34 cellular contexts compared by ENCODE assay signal in genomic region chr4:42350611-42351182, GRCh38. TPM values are rescaled to one million over a fixed set of nuclear protein-coding genes. Genes with fewer than 3 reads are reported as not detected.
A peak's percentile ranks its signal among the peaks of the same experiment; 100 is the strongest.
DNase-seq lines count a peak whose midpoint lies in the region; ATAC-seq and TF ChIP-seq lines count a peak whose summit lies in the region.
"Had no signal": no experiment of that assay in that cellular context is flagged by ENCODE, and none has a peak within 500 bp of the region (broad histone marks: within the 10 kb centered on the region; RNA-seq: fewer than 3 reads in every experiment).

No MANE protein-coding gene starts in this region.

- H3K27me3 Mint-ChIP-seq in stimulated activated naive B cell treated with anti-CD40 and anti-IgM and Interleukin-4, amounts not matched to agents 10 μg/mL and 1 μg/mL and 100 μg/mL, for 72 hours: peaks cover 11 to 14% of the 10 kb centered on the region in 2 donors
- H3K27me3 Mint-ChIP-seq in activated CD8-positive, alpha-beta T cell treated with anti-CD3 and anti-CD28 coated beads, Interleukin-2, amount 10 ng/mL, durations not matched to agents 7 days and 5 days (ENCODE audit: low read depth): peaks cover 14% of the 10 kb centered on the region

- no peaks in the 10 kb centered on the region for H3K27me3 ChIP-seq in breast epithelium
- H3K27me3 ChIP-seq: MG63, sigmoid colon, uterus had no signal

- H3K4me3 ChIP-seq in breast epithelium: no peak overlapping the region
- H3K4me3 ChIP-seq: MG63, prostate gland, sigmoid colon, uterus had no signal

- TF ChIP-seq POLR2A in breast epithelium (IDR thresholded peaks at IDR 0.05): no peak

- no peak overlapping the region for H3K27ac ChIP-seq in breast epithelium
- H3K27ac ChIP-seq: prostate gland, RWPE1, sigmoid colon, uterus had no signal

- H3K9me3 Mint-ChIP-seq in stimulated activated naive B cell treated with anti-CD40 and anti-IgM and Interleukin-4, amounts not matched to agents 10 μg/mL and 1 μg/mL and 100 μg/mL, for 72 hours: no peaks in the 10 kb centered on the region
- no peaks in the 10 kb centered on the region for H3K9me3 Mint-ChIP-seq in activated CD8-positive, alpha-beta T cell treated with anti-CD3 and anti-CD28 coated beads, Interleukin-2, amount 10 ng/mL, durations not matched to agents 7 days and 5 days (ENCODE audit: insufficient read depth)
- H3K9me3 Mint-ChIP-seq: activated T-helper 1 cell treated with anti-CD3 and anti-CD28 coated beads, Interleukin-12 subunit alpha, Interleukin-12 subunit beta, Interleukin-2, Interleukin-4 antibody, amounts not matched to agents 30 ng/mL and 10 ng/mL and 1 ng/mL, durations not matched to agents 14 hours and 24 hours and 36 hours; H9; stimulated activated effector memory CD8-positive, alpha-beta T cell treated with anti-CD3 and anti-CD28 coated beads, Interleukin-12 subunit alpha, Interleukin-12 subunit beta, amount 100 ng/mL, for 72 hours had no signal

- POLR2A ChIA-PET in activated CD8-positive, alpha-beta T cell treated with anti-CD3 and anti-CD28 coated beads, Interleukin-2, amount 10 ng/mL, durations not matched to agents 7 days and 5 days (lab: Charles Lee): interaction anchor here (0.6 kb wide), 1 partner anchor 1814 kb away, joined by 3 read pairs; no protein-coding TSS in a partner anchor

- peak; percentile 44 for ATAC-seq in GM18861 (IDR thresholded peaks at IDR 0.05; ENCODE audit: unreplicated experiment)
- peak; percentile 80 for ATAC-seq in GM21529 (IDR thresholded peaks at IDR 0.05; ENCODE audit: unreplicated experiment)
- peak; percentile 72 for ATAC-seq in HG03378 (IDR thresholded peaks at IDR 0.05; ENCODE audit: unreplicated experiment)
- ATAC-seq in stimulated activated naive B cell treated with anti-CD40 and anti-IgM and Interleukin-4, amounts not matched to agents 10 μg/mL and 1 μg/mL and 100 μg/mL, for 72 hours (replicated peaks): peak; percentile 49 to 74
- no peak for ATAC-seq in activated CD8-positive, alpha-beta T cell treated with anti-CD3 and anti-CD28 coated beads, Interleukin-2, amount 10 ng/mL, durations not matched to agents 7 days and 5 days
- ATAC-seq in HG02884 (IDR thresholded peaks at IDR 0.05; ENCODE audit: unreplicated experiment): no peak
- ATAC-seq: activated CD4-positive, CD25-positive, alpha-beta regulatory T cell treated with anti-CD3 and anti-CD28 coated beads, Interleukin-2, amount 50 U/mL, for 24 hours; stimulated activated effector memory CD8-positive, alpha-beta T cell treated with anti-CD3 and anti-CD28 coated beads, Interleukin-12 subunit alpha, Interleukin-12 subunit beta, amount 100 ng/mL, for 72 hours had no signal

- intact Hi-C loops in breast epithelium (cut with DNase I; ENCODE audit: low total_unique reads): no loop called here

- H3K4me3 Mint-ChIP-seq in stimulated activated naive B cell treated with anti-CD40 and anti-IgM and Interleukin-4, amounts not matched to agents 10 μg/mL and 1 μg/mL and 100 μg/mL, for 72 hours: no peak overlapping the region
- H3K4me3 Mint-ChIP-seq in activated CD8-positive, alpha-beta T cell treated with anti-CD3 and anti-CD28 coated beads, Interleukin-2, amount 10 ng/mL, durations not matched to agents 7 days and 5 days: no peak overlapping the region
- H3K4me3 Mint-ChIP-seq: activated T-helper 1 cell treated with anti-CD3 and anti-CD28 coated beads, Interleukin-12 subunit alpha, Interleukin-12 subunit beta, Interleukin-2, Interleukin-4 antibody, amounts not matched to agents 30 ng/mL and 10 ng/mL and 1 ng/mL, durations not matched to agents 14 hours and 24 hours and 36 hours; H9; stimulated activated effector memory CD8-positive, alpha-beta T cell treated with anti-CD3 and anti-CD28 coated beads, Interleukin-12 subunit alpha, Interleukin-12 subunit beta, amount 100 ng/mL, for 72 hours had no signal

- H3K4me1 ChIP-seq in breast epithelium: no peaks in the 10 kb centered on the region
- H3K4me1 ChIP-seq: prostate gland, sigmoid colon, uterus had no signal

- no peak for TF ChIP-seq CTCF in breast epithelium (IDR thresholded peaks at IDR 0.05)

- H3K36me3 Mint-ChIP-seq in stimulated activated naive B cell treated with anti-CD40 and anti-IgM and Interleukin-4, amounts not matched to agents 10 μg/mL and 1 μg/mL and 100 μg/mL, for 72 hours: no peaks in the 10 kb centered on the region
- no peaks in the 10 kb centered on the region for H3K36me3 Mint-ChIP-seq in activated CD8-positive, alpha-beta T cell treated with anti-CD3 and anti-CD28 coated beads, Interleukin-2, amount 10 ng/mL, durations not matched to agents 7 days and 5 days (ENCODE audit: low read depth)
- H3K36me3 Mint-ChIP-seq: stimulated activated effector memory CD8-positive, alpha-beta T cell treated with anti-CD3 and anti-CD28 coated beads, Interleukin-12 subunit alpha, Interleukin-12 subunit beta, amount 100 ng/mL, for 72 hours had no signal

- H3K4me1 Mint-ChIP-seq in stimulated activated naive B cell treated with anti-CD40 and anti-IgM and Interleukin-4, amounts not matched to agents 10 μg/mL and 1 μg/mL and 100 μg/mL, for 72 hours: peaks cover 2 to 10% of the 10 kb centered on the region in 2 donors
- no peaks in the 10 kb centered on the region for H3K4me1 Mint-ChIP-seq in activated CD8-positive, alpha-beta T cell treated with anti-CD3 and anti-CD28 coated beads, Interleukin-2, amount 10 ng/mL, durations not matched to agents 7 days and 5 days (ENCODE audit: low read depth)
- H3K4me1 Mint-ChIP-seq: stimulated activated effector memory CD8-positive, alpha-beta T cell treated with anti-CD3 and anti-CD28 coated beads, Interleukin-12 subunit alpha, Interleukin-12 subunit beta, amount 100 ng/mL, for 72 hours had no signal

- no peaks in the 10 kb centered on the region for H3K36me3 ChIP-seq in breast epithelium
- H3K36me3 ChIP-seq: MG63, prostate gland, sigmoid colon, uterus had no signal

- CTCF ChIA-PET in activated CD8-positive, alpha-beta T cell treated with anti-CD3 and anti-CD28 coated beads, Interleukin-2, amount 10 ng/mL, durations not matched to agents 7 days and 5 days (lab: Charles Lee): no interaction called here

- DNase-seq in stimulated activated naive B cell treated with anti-CD40 and anti-IgM and Interleukin-4, amounts not matched to agents 10 μg/mL and 1 μg/mL and 100 μg/mL, for 72 hours: no peak
- DNase-seq in activated CD8-positive, alpha-beta T cell treated with anti-CD3 and anti-CD28 coated beads, Interleukin-2, amount 10 ng/mL, durations not matched to agents 7 days and 5 days: no peak
- DNase-seq in breast epithelium (ENCODE audit: low spot score in 2 of 2): no peak
- DNase-seq: activated CD4-positive, alpha-beta T cell treated with anti-CD3 and anti-CD28 coated beads, Interleukin-2, amount 50 U/mL, for 48 hours; activated CD8-positive, alpha-beta memory T cell treated with anti-CD3 and anti-CD28 coated beads, Interleukin-2, amount 50 U/mL, for 4 hours; activated naive CD4-positive, alpha-beta T cell treated with anti-CD3 and anti-CD28 coated beads, Interleukin-2, amount 50 U/mL, for 16 hours; amygdala; C1 segment of cervical spinal cord; Calu3; DMS79 treated with DMSO at 0.1 percent for 48 hours; effector memory CD4-positive, alpha-beta T cell; erythroblast; glutamatergic neuron; H9; KBM-7; MG63; NCI-H1417; NCI-H2081 treated with DMSO at 0.1 percent for 48 hours; NCI-H226; NCI-H69; sigmoid colon; stimulated activated CD4-positive, alpha-beta T cell treated with anti-CD3 and anti-CD28 coated beads, Interleukin-4, amount 100 ng/mL, for 24 hours; uterus had no signal

- no peak overlapping the region for H3K27ac Mint-ChIP-seq in stimulated activated naive B cell treated with anti-CD40 and anti-IgM and Interleukin-4, amounts not matched to agents 10 μg/mL and 1 μg/mL and 100 μg/mL, for 72 hours
- H3K27ac Mint-ChIP-seq in activated CD8-positive, alpha-beta T cell treated with anti-CD3 and anti-CD28 coated beads, Interleukin-2, amount 10 ng/mL, durations not matched to agents 7 days and 5 days: no peak overlapping the region
- H3K27ac Mint-ChIP-seq: activated T-helper 1 cell treated with anti-CD3 and anti-CD28 coated beads, Interleukin-12 subunit alpha, Interleukin-12 subunit beta, Interleukin-2, Interleukin-4 antibody, amounts not matched to agents 30 ng/mL and 10 ng/mL and 1 ng/mL, durations not matched to agents 14 hours and 24 hours and 36 hours; stimulated activated effector memory CD8-positive, alpha-beta T cell treated with anti-CD3 and anti-CD28 coated beads, Interleukin-12 subunit alpha, Interleukin-12 subunit beta, amount 100 ng/mL, for 72 hours had no signal

- no peaks in the 10 kb centered on the region for H3K9me3 ChIP-seq in breast epithelium
- H3K9me3 ChIP-seq: MG63, prostate gland, sigmoid colon, uterus had no signal

RNA-seq across cellular contexts. Expression of gene SHISA3, which starts 46.6 kb away (rescaled TPM):
- under 1 TPM; 0.50 to 0.76 TPM for total RNA-seq in activated CD8-positive, alpha-beta T cell treated with anti-CD3 and anti-CD28 coated beads, Interleukin-2, amount 10 ng/mL, durations not matched to agents 7 days and 5 days
- 1 to 10 TPM in 1 of 3 donors, under 1 TPM in 2; 0.33 to 3.8 (median 0.73) TPM for total RNA-seq in breast epithelium
- total RNA-seq: activated T-helper 1 cell treated with anti-CD3 and anti-CD28 coated beads, Interleukin-12 subunit alpha, Interleukin-12 subunit beta, Interleukin-2, Interleukin-4 antibody, amounts not matched to agents 30 ng/mL and 10 ng/mL and 1 ng/mL, durations not matched to agents 14 hours and 24 hours and 36 hours; bronchial epithelial cell; Calu3; temporal lobe had no signal

Comparison
In these comparisons a context has a peak if more than half of its experiments do, and no peak if none do; other contexts are left out.
1. ATAC-seq: peak in GM18861 (single experiment), GM21529 (single experiment), HG03378 (single experiment) and stimulated activated naive B cell treated with anti-CD40 and anti-IgM and Interleukin-4, amounts not matched to agents 10 μg/mL and 1 μg/mL and 100 μg/mL, for 72 hours (2 of 2); none in activated CD8-positive, alpha-beta T cell treated with anti-CD3 and anti-CD28 coated beads, Interleukin-2, amount 10 ng/mL, durations not matched to agents 7 days and 5 days (single experiment) and HG02884 (single experiment).